Comparison of ENCODE assay signal across 8 cellular contexts in genomic region chr13:31951215-31951678, GRCh38.
DNase-seq lines count a peak whose midpoint lies in the region; ATAC-seq and TF ChIP-seq lines count a peak whose summit lies in the region.

No MANE protein-coding gene starts in this region.

- intact Hi-C loops in activated CD4-positive, alpha-beta memory T cell treated with anti-CD3 and anti-CD28 coated beads for 36 hours (cut with micrococcal nuclease) = no loop called here

- ATAC-seq in HG03457 (IDR thresholded peaks at IDR 0.05; ENCODE audit: unreplicated experiment) (peak; percentile 97), memory B cell (ENCODE audit: low read depth) (peak; percentile 89)

- CTCF ChIA-PET in GM10248 (lab: Yijun Ruan, JAX) = interaction anchor here (1.0 to 3.6 kb wide), 4 partner anchors 11 to 41 kb away, joined by 3 to 9 read pairs (median 4); no protein-coding TSS in a partner anchor
- CTCF ChIA-PET in activated CD4-positive, alpha-beta memory T cell treated with anti-CD3 and anti-CD28 coated beads for 36 hours (lab: Charles Lee) = no interaction called here

- no peak overlapping the region for H3K27ac Mint-ChIP-seq in activated CD4-positive, alpha-beta memory T cell treated with anti-CD3 and anti-CD28 coated beads for 36 hours
- H3K27ac Mint-ChIP-seq in memory B cell = peak overlapping the region; percentile 58

- no peaks in the 10 kb centered on the region for H3K9me3 Mint-ChIP-seq in activated CD4-positive, alpha-beta memory T cell treated with anti-CD3 and anti-CD28 coated beads for 36 hours
- H3K9me3 Mint-ChIP-seq in memory B cell = no peaks in the 10 kb centered on the region

- POLR2A ChIA-PET in GM10248 (lab: Yijun Ruan, JAX) = interaction anchor here (0.5 to 1.0 kb wide), 3 partner anchors 16 to 364 kb away, joined by 3 to 4 read pairs (median 3); partner anchors contain the start of genes BRCA2 and ZAR1L
- POLR2A ChIA-PET in activated CD4-positive, alpha-beta memory T cell treated with anti-CD3 and anti-CD28 coated beads for 36 hours (lab: Charles Lee) = no interaction called here

- DNase-seq in GM10248 (ENCODE audit: extremely low spot score) (peak; percentile 81), GM20000 (ENCODE audit: low spot score) (peak; percentile 82), memory B cell (ENCODE audit: low spot score in 2 of 2) (peak; percentile 32 to 49), NCI-H510A (lab: John Stamatoyannopoulos, UW) (no peak), inferior parietal cortex (ENCODE audit: extremely low spot score) (no peak)
- DNase-seq in activated CD4-positive, alpha-beta memory T cell treated with anti-CD3 and anti-CD28 coated beads for 36 hours = peak; percentile 22
- no peak for DNase-seq in activated CD4-positive, alpha-beta T cell treated with anti-CD3 and anti-CD28 coated beads for 1 hour

- no peak overlapping the region for H3K4me3 Mint-ChIP-seq in activated CD4-positive, alpha-beta memory T cell treated with anti-CD3 and anti-CD28 coated beads for 36 hours
- H3K4me3 Mint-ChIP-seq in memory B cell = no peak overlapping the region

- H3K4me1 Mint-ChIP-seq in activated CD4-positive, alpha-beta memory T cell treated with anti-CD3 and anti-CD28 coated beads for 36 hours (ENCODE audit: low read depth) = peaks cover 6% of the 10 kb centered on the region
- H3K4me1 Mint-ChIP-seq in memory B cell = peaks cover 12% of the 10 kb centered on the region

- TF ChIP-seq CTCF in GM10248 (IDR thresholded peaks at IDR 0.05; ENCODE audit: control extremely low read depth, extremely low read depth, low read depth, missing control alignments) (no peak), GM20000 (IDR thresholded peaks at IDR 0.05; ENCODE audit: extremely low read depth, missing control alignments) (no peak)

- peaks cover 5% of the 10 kb centered on the region for H3K36me3 Mint-ChIP-seq in activated CD4-positive, alpha-beta memory T cell treated with anti-CD3 and anti-CD28 coated beads for 36 hours
- no peaks in the 10 kb centered on the region for H3K36me3 Mint-ChIP-seq in memory B cell

- no peaks in the 10 kb centered on the region for H3K27me3 Mint-ChIP-seq in activated CD4-positive, alpha-beta memory T cell treated with anti-CD3 and anti-CD28 coated beads for 36 hours
- H3K27me3 Mint-ChIP-seq in memory B cell = no peaks in the 10 kb centered on the region

Comparison
In these comparisons a context has a peak if more than half of its experiments do, and no peak if none do; other contexts are left out.
1. DNase-seq: peak in GM10248 (single experiment), GM20000 (single experiment), activated CD4-positive, alpha-beta memory T cell treated with anti-CD3 and anti-CD28 coated beads for 36 hours (single experiment) and memory B cell (2 of 2); none in NCI-H510A (single experiment), activated CD4-positive, alpha-beta T cell treated with anti-CD3 and anti-CD28 coated beads for 1 hour (single experiment) and inferior parietal cortex (single experiment).